Comparison of ENCODE assay signal across 22 cellular contexts in genomic region chr22:50684501-50684900, GRCh38. TPM values are rescaled to one million over a fixed set of nuclear protein-coding genes. Genes with fewer than 3 reads are reported as not detected.
DNase-seq lines count a peak whose midpoint lies in the region; ATAC-seq and TF ChIP-seq lines count a peak whose summit lies in the region.
"Had no signal": no experiment of that assay in that cellular context is flagged by ENCODE, and none has a peak within 500 bp of the region (broad histone marks: within the 10 kb centered on the region; RNA-seq: fewer than 3 reads in every experiment).

No MANE protein-coding gene starts in this region.

- peaks cover 3% of the 10 kb centered on the region for H3K9me3 Mint-ChIP-seq in activated naive CD8-positive, alpha-beta T cell treated with anti-CD3 and anti-CD28 coated beads for 36 hours
- H3K9me3 Mint-ChIP-seq: activated naive CD4-positive, alpha-beta T cell treated with anti-CD3 and anti-CD28 coated beads, Interleukin-2, amount 50 U/mL, for 24 hours had no signal

- H3K36me3 ChIP-seq in osteoblast (ENCODE audit: insufficient read depth, low read length), result no peaks in the 10 kb centered on the region
- H3K36me3 ChIP-seq in tibial nerve, result no peaks in the 10 kb centered on the region

- no peak overlapping the region for H3K4me3 Mint-ChIP-seq in activated naive CD8-positive, alpha-beta T cell treated with anti-CD3 and anti-CD28 coated beads for 36 hours
- H3K4me3 Mint-ChIP-seq: activated naive CD4-positive, alpha-beta T cell treated with anti-CD3 and anti-CD28 coated beads, Interleukin-2, amount 50 U/mL, for 24 hours; CD14-positive monocyte had no signal

- H3K79me2 ChIP-seq in osteoblast (ENCODE audit: insufficient read depth, low read length), result no peaks in the 10 kb centered on the region

- H3K4me3 ChIP-seq in coronary artery (no peak overlapping the region), osteoblast (ENCODE audit: insufficient read depth, low read length) (no peak overlapping the region), tibial nerve (no peak overlapping the region)
- H3K4me3 ChIP-seq: SK-N-MC had no signal

- 89 to 94% methylated on average over 7 to 8 of the region's 8 CpGs for WGBS in tibial nerve, 2 donors

- H3K4me1 Mint-ChIP-seq in activated naive CD8-positive, alpha-beta T cell treated with anti-CD3 and anti-CD28 coated beads for 36 hours, result no peaks in the 10 kb centered on the region
- H3K4me1 Mint-ChIP-seq: activated naive CD4-positive, alpha-beta T cell treated with anti-CD3 and anti-CD28 coated beads, Interleukin-2, amount 50 U/mL, for 24 hours had no signal

- H3K27me3 ChIP-seq in osteoblast (ENCODE audit: insufficient read depth, low read length) (peaks cover 3% of the 10 kb centered on the region), tibial nerve (no peaks in the 10 kb centered on the region)

- H3K4me2 ChIP-seq in osteoblast (ENCODE audit: insufficient read depth, low read length), result no peak overlapping the region

- TF ChIP-seq CTCF in GM20000 (IDR thresholded peaks at IDR 0.05; ENCODE audit: extremely low read depth, missing control alignments), result no peak
- TF ChIP-seq CTCF in coronary artery (IDR thresholded peaks at IDR 0.05), result no peak
- no peak for TF ChIP-seq CTCF in osteoblast (IDR thresholded peaks at IDR 0.05; ENCODE audit: extremely low read depth, low read depth, low read length)
- TF ChIP-seq CTCF in tibial nerve (IDR thresholded peaks at IDR 0.05), result no peak

- H2AFZ ChIP-seq in osteoblast (ENCODE audit: low read length), result no peak overlapping the region

- no peak for TF ChIP-seq POLR2A in tibial nerve (IDR thresholded peaks at IDR 0.05)

- peak; percentile 35 for DNase-seq in D341Med (ENCODE audit: low spot score)
- peak; percentile 23 for DNase-seq in GM20000 (ENCODE audit: low spot score)
- DNase-seq in coronary artery (ENCODE audit: low spot score), result peak; percentile 66
- peak; percentile 50 for DNase-seq in osteoblast (ENCODE audit: insufficient read length, low spot score, missing footprints)
- DNase-seq in activated naive CD8-positive, alpha-beta T cell treated with anti-CD3 and anti-CD28 coated beads for 36 hours, result no peak
- no peak for DNase-seq in tibial nerve (ENCODE audit: low spot score in 2 of 2)
- no peak for DNase-seq in middle frontal gyrus (ENCODE audit: extremely low spot score, low spot score)
- DNase-seq: KG1, NCI-H1436, NCI-H2107, NCI-H510A, occipital lobe, retina, T-helper 9 cell had no signal

- H3K27ac ChIP-seq in coronary artery (no peak overlapping the region), osteoblast (ENCODE audit: low read depth, low read length) (no peak overlapping the region), tibial nerve (no peak overlapping the region)
- H3K27ac ChIP-seq: esophagus muscularis mucosa, SK-N-MC had no signal

- peaks cover 5% of the 10 kb centered on the region for H3K27me3 Mint-ChIP-seq in activated naive CD8-positive, alpha-beta T cell treated with anti-CD3 and anti-CD28 coated beads for 36 hours
- H3K27me3 Mint-ChIP-seq: activated naive CD4-positive, alpha-beta T cell treated with anti-CD3 and anti-CD28 coated beads, Interleukin-2, amount 50 U/mL, for 24 hours had no signal

- H3K9me3 ChIP-seq in osteoblast (ENCODE audit: low read depth, low read length), result no peaks in the 10 kb centered on the region
- H3K9me3 ChIP-seq in tibial nerve, result no peaks in the 10 kb centered on the region
- H3K9me3 ChIP-seq: esophagus muscularis mucosa had no signal

- no peak overlapping the region for H3K27ac Mint-ChIP-seq in activated naive CD8-positive, alpha-beta T cell treated with anti-CD3 and anti-CD28 coated beads for 36 hours
- H3K27ac Mint-ChIP-seq: activated naive CD4-positive, alpha-beta T cell treated with anti-CD3 and anti-CD28 coated beads, Interleukin-2, amount 50 U/mL, for 24 hours had no signal

- ATAC-seq in HG03159 (IDR thresholded peaks at IDR 0.05; ENCODE audit: unreplicated experiment), result no peak

- H3K4me1 ChIP-seq in osteoblast (ENCODE audit: insufficient read depth, low read length), result no peaks in the 10 kb centered on the region
- no peaks in the 10 kb centered on the region for H3K4me1 ChIP-seq in tibial nerve

- H3K36me3 Mint-ChIP-seq in activated naive CD8-positive, alpha-beta T cell treated with anti-CD3 and anti-CD28 coated beads for 36 hours, result peaks cover 1% of the 10 kb centered on the region
- H3K36me3 Mint-ChIP-seq: activated naive CD4-positive, alpha-beta T cell treated with anti-CD3 and anti-CD28 coated beads, Interleukin-2, amount 50 U/mL, for 24 hours; CD14-positive monocyte had no signal

- H4K20me1 ChIP-seq in osteoblast (ENCODE audit: insufficient read depth, low read length), result no peaks in the 10 kb centered on the region

- TF ChIP-seq EP300 in tibial nerve (IDR thresholded peaks at IDR 0.05), result no peak

RNA-seq across cellular contexts. Expression of gene SHANK3, which starts 11.9 kb away (rescaled TPM):
- total RNA-seq in osteoblast (0.36 and 0.59 TPM in 2 replicates), tibial nerve (10 to 100 TPM; 10.3 to 29.4 (median 20.5) TPM)
- under 1 TPM; 0.27 to 0.30 TPM for total RNA-seq in activated naive CD8-positive, alpha-beta T cell treated with anti-CD3 and anti-CD28 coated beads for 36 hours

RNA-seq across cellular contexts. Expression of gene ACR, which starts 53.5 kb away (rescaled TPM):
- total RNA-seq in osteoblast (1.4 TPM in 1 of 2 replicates, not detected in the other), tibial nerve (1 to 10 TPM in 2 of 4 donors, not detected in 2; 2.2 to 4.8 TPM)
- not detected for total RNA-seq in activated naive CD8-positive, alpha-beta T cell treated with anti-CD3 and anti-CD28 coated beads for 36 hours
- total RNA-seq: activated CD8-positive, alpha-beta memory T cell treated with anti-CD3 and anti-CD28 coated beads for 36 hours; frontal cortex; occipital lobe; temporal lobe had no signal

RNA-seq across cellular contexts. Expression of gene ARSA, which starts 56.5 kb away (rescaled TPM):
- total RNA-seq in osteoblast, result 35.1 and 38.4 TPM in 2 replicates
- 10 to 100 TPM; 12.6 to 13.5 TPM for total RNA-seq in activated naive CD8-positive, alpha-beta T cell treated with anti-CD3 and anti-CD28 coated beads for 36 hours
- 10 to 100 TPM; 33.2 to 51.5 (median 48.0) TPM for total RNA-seq in tibial nerve

Comparison
In these comparisons a context has a peak if more than half of its experiments do, and no peak if none do; other contexts are left out.
1. DNase-seq: peak in D341Med (single experiment), GM20000 (single experiment), coronary artery (single experiment) and osteoblast (single experiment); none in activated naive CD8-positive, alpha-beta T cell treated with anti-CD3 and anti-CD28 coated beads for 36 hours (single experiment), tibial nerve (0 of 2) and middle frontal gyrus (single experiment).